11 cellular contexts compared by ENCODE assay signal in genomic region chr6:63509652-63510352, GRCh38.
DNase-seq lines count a peak whose midpoint lies in the region; ATAC-seq and TF ChIP-seq lines count a peak whose summit lies in the region.
"Had no signal": no experiment of that assay in that cellular context is flagged by ENCODE, and none has a peak within 500 bp of the region (broad histone marks: within the 10 kb centered on the region; RNA-seq: fewer than 3 reads in every experiment).

No MANE protein-coding gene starts in this region.

- H3K4me3 Mint-ChIP-seq in mesothelial cell of epicardium, result no peak overlapping the region

- H3K27me3 Mint-ChIP-seq in mesothelial cell of epicardium (ENCODE audit: low read depth), result peaks cover 2% of the 10 kb centered on the region

- peak; percentile 2 to 11 for DNase-seq in dermis microvascular lymphatic vessel endothelial cell (ENCODE audit: low read depth in 2 of 2)
- DNase-seq in mesothelial cell of epicardium (ENCODE audit: low spot score in 2 of 2, unreplicated experiment in 2 of 2), result peak in 1 of 2 experiments; percentile 45
- DNase-seq in GM19238 (ENCODE audit: insufficient read length, low spot score), result no peak
- DNase-seq in dedifferentiated amniotic fluid mesenchymal stem cell (ENCODE audit: extremely low spot score), result no peak
- no peak for DNase-seq in stimulated activated naive CD8-positive, alpha-beta T cell treated with anti-CD3 and anti-CD28 coated beads, Interleukin-15, Interleukin-2, amounts not matched to agents 100 U/mL and 50 U/mL, for 24 hours
- DNase-seq: activated CD8-positive, alpha-beta memory T cell treated with anti-CD3 and anti-CD28 coated beads, Interleukin-2, amount 50 U/mL, for 4 hours; caudate nucleus; NCI-H2171 had no signal

- TF ChIP-seq CTCF in 22Rv1 (IDR thresholded peaks at IDR 0.05), result no peak
- no peak for TF ChIP-seq CTCF in mesothelial cell of epicardium (IDR thresholded peaks at IDR 0.05; ENCODE audit: unreplicated experiment)

- H3K27ac ChIP-seq in 22Rv1, result peak overlapping the region; percentile 29

- H3K27ac Mint-ChIP-seq in mesothelial cell of epicardium, result peak overlapping the region; percentile 51

- peaks cover 6% of the 10 kb centered on the region for H3K4me1 Mint-ChIP-seq in mesothelial cell of epicardium

- no peaks in the 10 kb centered on the region for H3K36me3 Mint-ChIP-seq in mesothelial cell of epicardium

- ATAC-seq in HG02678 (IDR thresholded peaks at IDR 0.05; ENCODE audit: unreplicated experiment) (peak; percentile 39), GM19397 (IDR thresholded peaks at IDR 0.05; ENCODE audit: unreplicated experiment) (no peak)
- no peak for ATAC-seq in stimulated activated naive CD8-positive, alpha-beta T cell treated with anti-CD3 and anti-CD28 coated beads, Interleukin-15, Interleukin-2, amounts not matched to agents 100 U/mL and 50 U/mL, for 24 hours

- H3K9me3 Mint-ChIP-seq in mesothelial cell of epicardium, result no peaks in the 10 kb centered on the region

Comparison
In these comparisons a context has a peak if more than half of its experiments do, and no peak if none do; other contexts are left out.
1. DNase-seq: peak in dermis microvascular lymphatic vessel endothelial cell (2 of 2); none in GM19238 (single experiment), dedifferentiated amniotic fluid mesenchymal stem cell (single experiment) and stimulated activated naive CD8-positive, alpha-beta T cell treated with anti-CD3 and anti-CD28 coated beads, Interleukin-15, Interleukin-2, amounts not matched to agents 100 U/mL and 50 U/mL, for 24 hours (single experiment).